ENCODE assay signal across 8 cellular contexts in genomic region chr5:61327761-61328753, GRCh38. TPM values are rescaled to one million over a fixed set of nuclear protein-coding genes. Genes with fewer than 3 reads are reported as not detected.
DNase-seq lines count a peak whose midpoint lies in the region; FAIRE-seq and TF ChIP-seq lines count a peak whose summit lies in the region.

No MANE protein-coding gene starts in this region.

- peaks cover 10% of the 10 kb centered on the region for H3K23me2 ChIP-seq in H9 (ENCODE audit: insufficient read length, low read depth, low read length, poor library complexity, severe bottlenecking)

- H3K4me3 ChIP-seq in OCI-LY7 (ENCODE audit: low read depth, low read length, poor library complexity, severe bottlenecking) (no peak overlapping the region), fibroblast of villous mesenchyme (ENCODE audit: low read depth, low read length) (no peak overlapping the region), Karpas-422 (ENCODE audit: low read length) (no peak overlapping the region)

- no peak overlapping the region for H2BK120ac ChIP-seq in H9 (ENCODE audit: low read depth, low read length, poor library complexity, severe bottlenecking)

- CTCF ChIA-PET in OCI-LY7 (lab: Charles Lee; ENCODE audit: unreplicated experiment), result no interaction called here

- H3K27me3 ChIP-seq in H9 (ENCODE audit: insufficient read depth, low read length) (peaks cover 23% of the 10 kb centered on the region), Karpas-422 (ENCODE audit: low read length) (peaks cover 4% of the 10 kb centered on the region; the same call in 1 of the 2 replicates)

- H3K9me3 Mint-ChIP-seq in H9, result no peaks in the 10 kb centered on the region; a peak in 1 of 5 replicates

- no peak overlapping the region for H3K56ac ChIP-seq in H9 (ENCODE audit: insufficient read length, low read depth, low read length)

- DNase-seq in GM12892 (ENCODE audit: insufficient read length) (peak; percentile 41), H9 (no peak), OCI-LY7 (ENCODE audit: low spot score) (no peak), fibroblast of villous mesenchyme (ENCODE audit: low read depth) (peak; percentile 92), Karpas-422 (no peak), NCI-H2196 treated with DMSO at 0.1 percent for 48 hours (lab: John Stamatoyannopoulos, UW; ENCODE audit: unreplicated experiment) (no peak)
- no peak for DNase-seq in activated effector memory CD4-positive, alpha-beta T cell treated with anti-CD3 and anti-CD28 coated beads, Interleukin-2, amount 50 U/mL, for 16 hours
- DNase-seq in activated naive CD4-positive, alpha-beta T cell treated with anti-CD3 and anti-CD28 coated beads, Interleukin-2, amount 50 U/mL, for 16 hours, result no peak

- H2AFZ ChIP-seq in H9 (ENCODE audit: low read length) (no peak overlapping the region), OCI-LY7 (ENCODE audit: low read length) (no peak overlapping the region), Karpas-422 (ENCODE audit: low read length) (no peak overlapping the region)

- no peaks in the 10 kb centered on the region for H3K79me1 ChIP-seq in H9 (ENCODE audit: insufficient read depth, low read depth, low read length, poor library complexity, severe bottlenecking)

- H2BK20ac ChIP-seq in H9 (ENCODE audit: low read depth, low read length, poor library complexity, severe bottlenecking), result no peak overlapping the region

- no peak overlapping the region for H3K4me2 ChIP-seq in H9 (ENCODE audit: insufficient read depth, insufficient read length, low read length)
- H3K4me2 ChIP-seq in OCI-LY7 (ENCODE audit: low read length), result no peak overlapping the region
- H3K4me2 ChIP-seq in Karpas-422 (ENCODE audit: low read depth, low read length, poor library complexity, severe bottlenecking), result no peak overlapping the region

- intact Hi-C loops in OCI-LY7 (cut with micrococcal nuclease; ENCODE audit: unreplicated experiment), result no loop called here

- H3K36me3 ChIP-seq in OCI-LY7 (ENCODE audit: insufficient read depth, low read length) (no peaks in the 10 kb centered on the region), Karpas-422 (ENCODE audit: insufficient read depth, low read length) (no peaks in the 10 kb centered on the region)

- no peak for TF ChIP-seq POLR2A in GM12892 (IDR thresholded peaks at IDR 0.05; ENCODE audit: low read depth, low read length)

- H2BK12ac ChIP-seq in H9 (ENCODE audit: insufficient read length, low read depth, low read length), result no peak overlapping the region

- POLR2A ChIA-PET in OCI-LY7 (lab: Charles Lee), result interaction anchor here (0.7 kb wide), 1 partner anchor 183 kb away, joined by 3 read pairs; no protein-coding TSS in a partner anchor

- H3K27ac ChIP-seq in H9 (ENCODE audit: insufficient read length, low read depth, low read length) (no peak overlapping the region), OCI-LY7 (ENCODE audit: low read depth, low read length, poor library complexity, severe bottlenecking) (no peak overlapping the region), Karpas-422 (ENCODE audit: low read length) (no peak overlapping the region)

- H3K79me2 ChIP-seq in H9 (ENCODE audit: insufficient read depth, low read length) (no peaks in the 10 kb centered on the region), OCI-LY7 (ENCODE audit: insufficient read depth, low read depth, low read length) (no peaks in the 10 kb centered on the region), Karpas-422 (ENCODE audit: low read length) (no peaks in the 10 kb centered on the region)

- peaks cover 5% of the 10 kb centered on the region; the same call in 1 of the 2 replicates for H3K4me1 ChIP-seq in H9 (ENCODE audit: insufficient read depth, low read length)
- H3K4me1 ChIP-seq in OCI-LY7 (ENCODE audit: insufficient read depth, low read length, poor library complexity, severe bottlenecking), result no peaks in the 10 kb centered on the region
- H3K4me1 ChIP-seq in Karpas-422 (ENCODE audit: low read length), result peaks cover 19% of the 10 kb centered on the region

- H4K8ac ChIP-seq in H9 (replicated peaks; ENCODE audit: insufficient read length, low read depth, low read length), result no peak overlapping the region

- H3T11ph ChIP-seq in H9 (ENCODE audit: low read length), result no peak overlapping the region

- no peaks in the 10 kb centered on the region for H3K9me2 ChIP-seq in OCI-LY7 (ENCODE audit: insufficient read depth, low read length)
- H3K9me2 ChIP-seq in Karpas-422 (replicated peaks; ENCODE audit: insufficient read depth, low read length), result no peaks in the 10 kb centered on the region

- no peak overlapping the region for H3K9ac ChIP-seq in H9 (ENCODE audit: extremely low read depth, insufficient read length, low read length)
- H3K9ac ChIP-seq in Karpas-422 (ENCODE audit: low read length), result no peak overlapping the region

- no CpG with 5 or more reads among the region's 6 CpGs for WGBS in H9 (ENCODE audit: extremely low coverage, insufficient read length, low lambda C conversion rate)

- no peak overlapping the region for H4K91ac ChIP-seq in H9 (ENCODE audit: insufficient read length, low read depth, low read length)

- no peak overlapping the region for H2BK15ac ChIP-seq in H9 (ENCODE audit: low read depth, low read length)

- peaks cover 0 to 2% (median 0%) of the 10 kb centered on the region in 3 experiments; a peak in 2 of 7 replicates for H3K36me3 Mint-ChIP-seq in H9 (ENCODE audit: insufficient read depth in 1 of 3, low read depth in 3 of 3)

- no peak overlapping the region for H2AK5ac ChIP-seq in H9 (ENCODE audit: insufficient read length, low read length)

- FAIRE-seq in GM12892 (lab: Jason Lieb, UNC), result peak; percentile 83

- H3K27ac Mint-ChIP-seq in H9, result peak overlapping the region in 1 of 3 experiments; percentile 25; a peak in 1 of 7 replicates

- H3K9me3 ChIP-seq in H9 (ENCODE audit: control insufficient read depth, low read depth, low read length) (no peaks in the 10 kb centered on the region), OCI-LY7 (ENCODE audit: low read length) (no peaks in the 10 kb centered on the region), Karpas-422 (ENCODE audit: low read length) (no peaks in the 10 kb centered on the region)

- no peak overlapping the region for H3K23ac ChIP-seq in H9 (ENCODE audit: insufficient read length, low read depth, low read length)

- TF ChIP-seq CTCF in H9 (conservative IDR thresholded peaks at IDR 0.05) (0 out of 3 replicates have a peak, but pooled peaks have one; percentile 14), OCI-LY7 (conservative IDR thresholded peaks at IDR 0.05; ENCODE audit: low read length) (peak; percentile 23; the same call in 1 of the 2 replicates), fibroblast of villous mesenchyme (IDR thresholded peaks at IDR 0.05; ENCODE audit: insufficient read depth, low read depth, low read length) (no peak)

- BruUV-seq in OCI-LY7 (replicated peaks; lab: Mats Ljungman, UMichigan), result no TSS peak

- H3K14ac ChIP-seq in H9 (ENCODE audit: insufficient read depth, low read length), result no peak overlapping the region

- H3K4me1 Mint-ChIP-seq in H9, result peaks cover 30% of the 10 kb centered on the region in 2 experiments

- peak overlapping the region in 1 of 2 experiments; percentile 91; a peak in 1 of 5 replicates for H3K4me3 Mint-ChIP-seq in H9

- no peak overlapping the region for H4K5ac ChIP-seq in H9 (ENCODE audit: insufficient read length, low read depth, low read length)

- H4K20me1 ChIP-seq in H9 (ENCODE audit: control insufficient read depth, insufficient read depth, insufficient read length) (no peaks in the 10 kb centered on the region), OCI-LY7 (ENCODE audit: insufficient read depth, low read length) (no peaks in the 10 kb centered on the region), Karpas-422 (ENCODE audit: insufficient read depth, low read depth, low read length) (peaks cover 9% of the 10 kb centered on the region; the same call in 1 of the 2 replicates)

- H3K18ac ChIP-seq in H9 (ENCODE audit: insufficient read length, low read depth, low read length), result no peak overlapping the region

- H2BK5ac ChIP-seq in H9 (ENCODE audit: insufficient read length, low read length), result no peak overlapping the region

- no peak overlapping the region for H3K4ac ChIP-seq in H9 (ENCODE audit: low read depth, low read length)

- H3K27me3 Mint-ChIP-seq in H9 (ENCODE audit: low read depth), result peaks cover 56% of the 10 kb centered on the region

RNA-seq across cellular contexts. Expression of gene ZSWIM6, which starts 4.0 kb away (rescaled TPM):
- 1.4 TPM for polyA plus RNA-seq in GM12892 (2012; ENCODE audit: missing spikeins)
- total RNA-seq in H9 (2021) (11.0 and 11.5 TPM in 2 replicates), OCI-LY7 (2022) (0.17 and 0.18 TPM in 2 replicates), fibroblast of villous mesenchyme (9.0 and 16.4 TPM in 2 replicates)
- total RNA-seq in OCI-LY7 (2014; rRNA removed; shearing (Covaris generic)), result 0.06 TPM in 1 of 2 replicates, not detected in the other
- 1.7 and 4.2 TPM in 2 replicates for total RNA-seq in Karpas-422 (2014; rRNA removed; shearing (Covaris generic); ENCODE audit: low replicate concordance)

Comparison
In these comparisons a context has a peak if more than half of its experiments do, and no peak if none do; other contexts are left out.
1. DNase-seq: peak in GM12892 (single experiment) and fibroblast of villous mesenchyme (single experiment); none in H9 (single experiment), OCI-LY7 (single experiment), activated effector memory CD4-positive, alpha-beta T cell treated with anti-CD3 and anti-CD28 coated beads, Interleukin-2, amount 50 U/mL, for 16 hours (single experiment), activated naive CD4-positive, alpha-beta T cell treated with anti-CD3 and anti-CD28 coated beads, Interleukin-2, amount 50 U/mL, for 16 hours (single experiment), Karpas-422 (single experiment) and NCI-H2196 treated with DMSO at 0.1 percent for 48 hours (single experiment).